In genomic region chr9:36874921-36875320, GRCh38 we compare ENCODE assay signal across 1 cellular context.
TF ChIP-seq lines count a peak whose summit lies in the region.

No MANE protein-coding gene starts in this region.

TF ChIP-seq in HepG2, 621 proteins besides CTCF, POLR2A, EP300 and RAD21 (continued from another document):
- TF ChIP-seq ZHX2 (IDR thresholded peaks at IDR 0.05; ENCODE audit: low read depth), result no peak
- no peak for TF ChIP-seq ZHX2 (CRISPR knock-in tag; IDR thresholded peaks at IDR 0.05; ENCODE audit: borderline replicate concordance)
- no peak for TF ChIP-seq BATF2 (CRISPR knock-in tag; IDR thresholded peaks at IDR 0.05)
- no peak for TF ChIP-seq ZNF280D (CRISPR knock-in tag; IDR thresholded peaks at IDR 0.05)
- TF ChIP-seq AHR (CRISPR knock-in tag; IDR thresholded peaks at IDR 0.05), result no peak
- TF ChIP-seq TSC22D2 (CRISPR knock-in tag; IDR thresholded peaks at IDR 0.05; ENCODE audit: borderline replicate concordance), result no peak
- TF ChIP-seq ETV5 (CRISPR knock-in tag; IDR thresholded peaks at IDR 0.05; ENCODE audit: borderline replicate concordance), result no peak
- TF ChIP-seq FOSL2 (CRISPR knock-in tag; IDR thresholded peaks at IDR 0.05), result no peak
- TF ChIP-seq DNMT3B (CRISPR knock-in tag; conservative IDR thresholded peaks at IDR 0.05), result no peak
- TF ChIP-seq MED1 (CRISPR knock-in tag; IDR thresholded peaks at IDR 0.05), result no peak
- TF ChIP-seq ZNF512B (CRISPR knock-in tag; IDR thresholded peaks at IDR 0.05; ENCODE audit: borderline replicate concordance), result no peak
- TF ChIP-seq PATZ1 (CRISPR knock-in tag; IDR thresholded peaks at IDR 0.05), result no peak
- no peak for TF ChIP-seq NR2F6 (IDR thresholded peaks at IDR 0.05)
- no peak for TF ChIP-seq NR2F6 (CRISPR knock-in tag; IDR thresholded peaks at IDR 0.05)
